ENCODE assay signal across 13 cellular contexts in the genomic region with DNA sequence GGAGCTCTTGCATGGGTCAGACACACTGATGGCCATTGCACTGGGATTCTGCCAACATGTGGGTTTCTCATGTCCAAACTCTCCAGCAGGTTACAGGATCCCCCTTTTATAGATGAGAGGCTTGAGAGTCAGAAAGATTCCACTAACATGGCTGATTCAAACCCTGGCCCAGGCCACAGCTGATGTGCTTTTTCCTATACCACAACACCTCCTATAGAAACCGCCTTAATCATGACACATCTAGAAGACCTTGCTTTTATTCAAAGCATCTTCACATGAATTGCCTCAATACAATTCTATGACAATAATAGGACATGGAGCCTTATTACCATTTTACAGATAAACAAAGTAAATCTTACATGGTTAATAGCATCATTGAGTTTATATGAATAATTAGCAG.
DNase-seq lines count a peak whose midpoint lies in the region; ATAC-seq lines count a peak whose summit lies in the region.
"Had no signal": no experiment of that assay in that cellular context is flagged by ENCODE, and none has a peak within 500 bp of the region (broad histone marks: within the 10 kb centered on the region; RNA-seq: fewer than 3 reads in every experiment).

No MANE protein-coding gene starts in this region.

- no peak overlapping the region for H3K4me3 Mint-ChIP-seq in stimulated activated naive CD8-positive, alpha-beta T cell treated with anti-CD3 and anti-CD28 coated beads, Interleukin-15, amount 100 ng/mL, for 72 hours
- H3K4me3 Mint-ChIP-seq in stimulated activated effector memory CD8-positive, alpha-beta T cell treated with anti-CD3 and anti-CD28 coated beads, Interleukin-12 subunit alpha, Interleukin-12 subunit beta, amount 100 ng/mL, for 72 hours = no peak overlapping the region
- H3K4me3 Mint-ChIP-seq: CD4-positive, alpha-beta memory T cell; HFFc6 had no signal

- ATAC-seq in stimulated activated naive CD8-positive, alpha-beta T cell treated with anti-CD3 and anti-CD28 coated beads, Interleukin-15, Interleukin-2, amounts not matched to agents 100 U/mL and 50 U/mL, for 24 hours = peak; percentile 63
- ATAC-seq in stimulated activated naive CD8-positive, alpha-beta T cell treated with anti-CD3 and anti-CD28 coated beads, Interleukin-15, amount 100 ng/mL, for 72 hours = no peak
- ATAC-seq in stimulated activated effector memory CD8-positive, alpha-beta T cell treated with anti-CD3 and anti-CD28 coated beads, Interleukin-12 subunit alpha, Interleukin-12 subunit beta, amount 100 ng/mL, for 72 hours = peak; percentile 59

- no peaks in the 10 kb centered on the region for H3K36me3 Mint-ChIP-seq in stimulated activated effector memory CD8-positive, alpha-beta T cell treated with anti-CD3 and anti-CD28 coated beads, Interleukin-12 subunit alpha, Interleukin-12 subunit beta, amount 100 ng/mL, for 72 hours
- H3K36me3 Mint-ChIP-seq: CD4-positive, alpha-beta memory T cell had no signal

- H3K27me3 Mint-ChIP-seq in stimulated activated naive CD8-positive, alpha-beta T cell treated with anti-CD3 and anti-CD28 coated beads, Interleukin-15, amount 100 ng/mL, for 72 hours = peaks cover 40% of the 10 kb centered on the region

- DNase-seq in activated T-cell treated with anti-CD3 and anti-CD28 coated beads for 48 hours (ENCODE audit: low read depth) (peak; percentile 4), NCI-H524 treated with DMSO at 0.1 percent for 48 hours (lab: John Stamatoyannopoulos, UW) (no peak)
- no peak for DNase-seq in activated T-cell treated with anti-CD3 and anti-CD28 coated beads, Interleukin-2, amount 50 U/mL, for 1 hour
- no peak for DNase-seq in stimulated activated naive CD8-positive, alpha-beta T cell treated with anti-CD3 and anti-CD28 coated beads, Interleukin-15, Interleukin-2, amounts not matched to agents 100 U/mL and 50 U/mL, for 24 hours
- no peak for DNase-seq in stimulated activated naive CD8-positive, alpha-beta T cell treated with anti-CD3 and anti-CD28 coated beads, Interleukin-15, amount 100 ng/mL, for 72 hours
- no peak for DNase-seq in stimulated activated effector memory CD8-positive, alpha-beta T cell treated with anti-CD3 and anti-CD28 coated beads, Interleukin-12 subunit alpha, Interleukin-12 subunit beta, amount 100 ng/mL, for 72 hours (ENCODE audit: low spot score in 2 of 2)
- DNase-seq: C1 segment of cervical spinal cord; CD4-positive, alpha-beta memory T cell; COR-L47; DMS79 treated with DMSO at 0.1 percent for 48 hours; GF-D8; GOT3; HFFc6 had no signal

- no peaks in the 10 kb centered on the region for H3K9me3 Mint-ChIP-seq in stimulated activated naive CD8-positive, alpha-beta T cell treated with anti-CD3 and anti-CD28 coated beads, Interleukin-15, amount 100 ng/mL, for 72 hours
- H3K9me3 Mint-ChIP-seq in stimulated activated effector memory CD8-positive, alpha-beta T cell treated with anti-CD3 and anti-CD28 coated beads, Interleukin-12 subunit alpha, Interleukin-12 subunit beta, amount 100 ng/mL, for 72 hours = no peaks in the 10 kb centered on the region
- H3K9me3 Mint-ChIP-seq: HFFc6 had no signal

- H3K27ac Mint-ChIP-seq in stimulated activated naive CD8-positive, alpha-beta T cell treated with anti-CD3 and anti-CD28 coated beads, Interleukin-15, amount 100 ng/mL, for 72 hours = no peak overlapping the region
- H3K27ac Mint-ChIP-seq in stimulated activated effector memory CD8-positive, alpha-beta T cell treated with anti-CD3 and anti-CD28 coated beads, Interleukin-12 subunit alpha, Interleukin-12 subunit beta, amount 100 ng/mL, for 72 hours = no peak overlapping the region
- H3K27ac Mint-ChIP-seq: CD4-positive, alpha-beta memory T cell; HFFc6 had no signal

- peaks cover 11% of the 10 kb centered on the region for H3K4me1 Mint-ChIP-seq in stimulated activated naive CD8-positive, alpha-beta T cell treated with anti-CD3 and anti-CD28 coated beads, Interleukin-15, amount 100 ng/mL, for 72 hours
- H3K4me1 Mint-ChIP-seq in stimulated activated effector memory CD8-positive, alpha-beta T cell treated with anti-CD3 and anti-CD28 coated beads, Interleukin-12 subunit alpha, Interleukin-12 subunit beta, amount 100 ng/mL, for 72 hours = peaks cover 7% of the 10 kb centered on the region
